In the genomic region with DNA sequence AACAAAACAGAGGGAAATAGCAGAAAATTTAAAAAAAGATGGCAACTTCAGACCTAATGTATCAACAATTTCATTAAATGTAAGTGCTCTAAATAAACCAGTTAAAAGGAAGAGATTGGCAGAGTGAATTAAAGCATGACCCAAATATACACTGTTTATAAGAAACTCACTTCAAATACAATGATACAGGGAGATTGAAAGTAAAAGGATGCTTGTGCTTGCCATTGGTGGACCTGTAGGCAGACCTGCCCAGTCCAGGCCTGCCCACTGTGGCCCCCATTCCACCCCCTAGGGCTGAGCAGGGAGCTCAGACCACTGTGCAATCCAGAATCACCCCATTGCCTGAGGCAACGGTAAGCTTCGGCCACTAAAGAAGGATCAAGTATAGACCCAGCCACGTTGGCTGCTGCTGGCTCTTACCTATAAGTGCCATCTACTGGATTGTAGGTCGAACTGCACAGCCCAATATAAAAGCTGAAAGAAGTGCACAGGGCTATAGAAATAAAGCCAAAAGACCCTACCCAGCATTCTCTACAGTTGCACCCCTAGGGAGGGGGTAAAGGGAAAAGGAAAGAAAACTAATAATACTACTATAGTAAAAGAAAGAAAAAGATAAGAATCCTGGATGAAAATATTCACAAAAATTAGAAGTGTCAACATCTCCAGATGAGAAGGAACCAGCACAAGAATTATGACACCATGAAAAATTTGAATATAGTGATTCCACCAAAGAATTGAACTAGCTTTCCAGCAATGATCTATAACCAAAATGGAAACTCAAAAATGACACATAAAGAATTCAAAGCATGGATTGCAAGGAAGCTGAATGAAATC, we compare ENCODE assay signal across 8 cellular contexts. TPM values are rescaled to one million over a fixed set of nuclear protein-coding genes. Genes with fewer than 3 reads are reported as not detected.
A peak's percentile ranks its signal among the peaks of the same experiment; 100 is the strongest.
DNase-seq lines count a peak whose midpoint lies in the region; ATAC-seq and TF ChIP-seq lines count a peak whose summit lies in the region.

No MANE protein-coding gene starts in this region.

- H3K4me3 Mint-ChIP-seq in activated CD8-positive, alpha-beta T cell treated with anti-CD3 and anti-CD28 coated beads for 36 hours, result no peak overlapping the region
- H3K4me3 Mint-ChIP-seq in nephron progenitor cell, result no peak overlapping the region

- no peaks in the 10 kb centered on the region for H3K9me3 Mint-ChIP-seq in activated CD8-positive, alpha-beta T cell treated with anti-CD3 and anti-CD28 coated beads for 36 hours
- H3K9me3 Mint-ChIP-seq in nephron progenitor cell, result peaks cover 76% of the 10 kb centered on the region

- no peaks in the 10 kb centered on the region for H3K4me1 Mint-ChIP-seq in activated CD8-positive, alpha-beta T cell treated with anti-CD3 and anti-CD28 coated beads for 36 hours (ENCODE audit: low read depth)
- H3K4me1 Mint-ChIP-seq in nephron progenitor cell, result no peaks in the 10 kb centered on the region

- intact Hi-C loops in activated CD8-positive, alpha-beta T cell treated with anti-CD3 and anti-CD28 coated beads for 36 hours (cut with micrococcal nuclease), result loop anchor here (10.0 kb wide), 1 partner anchor 722 kb away; no protein-coding TSS in a partner anchor

- ATAC-seq in HG03521 (IDR thresholded peaks at IDR 0.05; ENCODE audit: unreplicated experiment), result peak; percentile 92
- ATAC-seq in activated CD8-positive, alpha-beta T cell treated with anti-CD3 and anti-CD28 coated beads for 36 hours, result peak; percentile 99
- peak; percentile 72 for ATAC-seq in esophagus mucosa

- POLR2A ChIA-PET in activated CD8-positive, alpha-beta T cell treated with anti-CD3 and anti-CD28 coated beads for 36 hours (lab: Charles Lee), result interaction anchor here (0.6 kb wide), 1 partner anchor 683 kb away, joined by 3 read pairs; no protein-coding TSS in a partner anchor

- H3K27ac Mint-ChIP-seq in activated CD8-positive, alpha-beta T cell treated with anti-CD3 and anti-CD28 coated beads for 36 hours, result no peak overlapping the region
- H3K27ac Mint-ChIP-seq in nephron progenitor cell, result no peak overlapping the region

- H3K27me3 Mint-ChIP-seq in activated CD8-positive, alpha-beta T cell treated with anti-CD3 and anti-CD28 coated beads for 36 hours, result peaks cover 10% of the 10 kb centered on the region
- peaks cover 3% of the 10 kb centered on the region for H3K27me3 Mint-ChIP-seq in nephron progenitor cell (ENCODE audit: low read depth, poor library complexity)

- DNase-seq in DMS53 treated with DMSO at 0.1 percent for 48 hours (lab: John Stamatoyannopoulos, UW; ENCODE audit: unreplicated experiment) (peak; percentile 67), GM20000 (ENCODE audit: low spot score) (peak; percentile 56), NCI-H69 (lab: John Stamatoyannopoulos, UW) (peak; percentile 95), nephron progenitor cell (peak; percentile 34), cortex of kidney (lab: John Stamatoyannopoulos, UW) (no peak)
- DNase-seq in activated CD8-positive, alpha-beta T cell treated with anti-CD3 and anti-CD28 coated beads for 36 hours, result peak; percentile 62

- CTCF ChIA-PET in activated CD8-positive, alpha-beta T cell treated with anti-CD3 and anti-CD28 coated beads for 36 hours (lab: Charles Lee), result interaction anchor here (0.6 to 3.6 kb wide), 26 partner anchors 9 to 768 kb away, joined by 3 to 43 read pairs (median 4); partner anchors contain the start of genes PSMB1 and TBP

- peak; percentile 52 for TF ChIP-seq CTCF in GM20000 (IDR thresholded peaks at IDR 0.05; ENCODE audit: extremely low read depth, missing control alignments)
- peak; percentile 84 for TF ChIP-seq CTCF in activated CD8-positive, alpha-beta T cell treated with anti-CD3 and anti-CD28 coated beads for 36 hours (IDR thresholded peaks at IDR 0.05)
- peak; percentile 76 for TF ChIP-seq CTCF in nephron progenitor cell (IDR thresholded peaks at IDR 0.05)

- H3K36me3 Mint-ChIP-seq in activated CD8-positive, alpha-beta T cell treated with anti-CD3 and anti-CD28 coated beads for 36 hours (ENCODE audit: low read depth), result no peaks in the 10 kb centered on the region
- peaks cover 37% of the 10 kb centered on the region for H3K36me3 Mint-ChIP-seq in nephron progenitor cell (ENCODE audit: low read depth)

RNA-seq across cellular contexts. Expression of gene PSMB1, which starts 36.1 kb away (rescaled TPM):
- total RNA-seq in activated CD8-positive, alpha-beta T cell treated with anti-CD3 and anti-CD28 coated beads for 36 hours, result 100 to 1,000 TPM; 236 to 247 TPM
- 117 TPM for total RNA-seq in esophagus mucosa

RNA-seq across cellular contexts. Expression of gene TBP, which starts 37.2 kb away (rescaled TPM):
- 10 to 100 TPM; 21.0 to 22.1 TPM for total RNA-seq in activated CD8-positive, alpha-beta T cell treated with anti-CD3 and anti-CD28 coated beads for 36 hours
- 8.0 TPM for total RNA-seq in esophagus mucosa
